In the genomic region with DNA sequence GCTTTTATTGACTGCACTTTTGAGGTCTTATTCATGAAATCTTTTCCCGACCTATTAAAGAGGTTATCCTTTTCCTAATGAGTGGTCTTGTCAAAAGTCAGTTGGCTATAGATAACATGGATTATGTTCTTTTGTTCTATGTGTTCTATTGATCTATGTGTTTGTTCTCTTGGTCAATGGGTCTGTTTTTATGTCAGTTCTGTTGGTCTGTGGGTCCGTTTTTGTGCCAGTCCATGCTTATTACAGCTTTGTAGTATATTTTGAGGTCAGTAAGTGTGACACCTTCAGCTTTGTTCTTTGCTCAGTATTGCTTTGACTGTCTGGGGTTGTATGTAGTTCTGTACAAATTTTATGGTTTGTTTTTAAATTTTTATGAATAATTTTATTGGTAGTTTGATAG, we compare ENCODE assay signal across 27 cellular contexts. TPM values are rescaled to one million over a fixed set of nuclear protein-coding genes. Genes with fewer than 3 reads are reported as not detected.
A peak's percentile ranks its signal among the peaks of the same experiment; 100 is the strongest.
DNase-seq lines count a peak whose midpoint lies in the region; ATAC-seq and TF ChIP-seq lines count a peak whose summit lies in the region.
"Had no signal": no experiment of that assay in that cellular context is flagged by ENCODE, and none has a peak within 500 bp of the region (broad histone marks: within the 10 kb centered on the region; RNA-seq: fewer than 3 reads in every experiment).

No MANE protein-coding gene starts in this region.

- H3K9ac ChIP-seq in SK-N-SH (no peak overlapping the region), SK-N-MC (ENCODE audit: insufficient read length) (no peak overlapping the region)

- TF ChIP-seq CTCF in SK-N-SH (IDR thresholded peaks at IDR 0.05) (no peak), 22Rv1 (IDR thresholded peaks at IDR 0.05) (no peak), upper lobe of right lung (IDR thresholded peaks at IDR 0.05) (no peak)

- WGBS in SK-N-SH (ENCODE audit: low lambda C conversion rate), result 95% methylated on average over 2 of the region's 2 CpGs

- H4K20me1 ChIP-seq in SK-N-SH (ENCODE audit: insufficient read depth), result peaks cover 92% of the 10 kb centered on the region

- intact Hi-C loops in upper lobe of right lung (cut with DNase I), result no loop called here

- no peaks in the 10 kb centered on the region; a peak in 2 of 4 replicates for H3K4me1 ChIP-seq in SK-N-SH (ENCODE audit: control insufficient read depth in 1 of 2, insufficient read depth in 2 of 2, low read depth in 1 of 2, low read length in 1 of 2)
- peaks cover 4% of the 10 kb centered on the region for H3K4me1 ChIP-seq in upper lobe of right lung

- no peak for TF ChIP-seq RAD21 in SK-N-SH (IDR thresholded peaks at IDR 0.05; ENCODE audit: low read length)

- H3K4me3 ChIP-seq in SK-N-SH (ENCODE audit: low read depth in 2 of 2, low read length in 1 of 2) (no peak overlapping the region), SK-N-MC (no peak overlapping the region), upper lobe of right lung (no peak overlapping the region)
- H3K4me3 ChIP-seq: esophagus squamous epithelium, gastrocnemius medialis, GM23338, lung, right atrium auricular region, stomach had no signal

- H3K27ac ChIP-seq in SK-N-SH (ENCODE audit: low read depth in 2 of 2, low read length in 1 of 2) (no peak overlapping the region), 22Rv1 (0 out of 2 replicates have a peak overlapping the region, but pooled peaks have one; percentile 13), SK-N-MC (0 out of 2 replicates have a peak overlapping the region, but pooled peaks have one; percentile 34), upper lobe of right lung (no peak overlapping the region)
- H3K27ac ChIP-seq: esophagus squamous epithelium, gastrocnemius medialis, right atrium auricular region, stomach had no signal

- POLR2A ChIA-PET in SK-N-SH (lab: Yijun Ruan, JAX), result no interaction called here

- no peak overlapping the region for H2AFZ ChIP-seq in SK-N-SH (ENCODE audit: low read depth)
- H2AFZ ChIP-seq: GM23338 had no signal

- H3K36me3 ChIP-seq in SK-N-SH (replicated peaks in 1 of 2; ENCODE audit: control insufficient read depth in 1 of 2, insufficient read depth in 2 of 2, low read length in 1 of 2) (peaks cover 53 to 91% of the 10 kb centered on the region in 2 experiments), SK-N-MC (ENCODE audit: insufficient read depth, low read length) (peaks cover 100% of the 10 kb centered on the region), upper lobe of right lung (peaks cover 52% of the 10 kb centered on the region)

- no peaks in the 10 kb centered on the region for H3K9me2 ChIP-seq in SK-N-SH

- H3K4me2 ChIP-seq in SK-N-SH, result 0 out of 2 replicates have a peak overlapping the region, but pooled peaks have one; percentile 5
- H3K4me2 ChIP-seq: GM23338 had no signal

- peaks cover 15% of the 10 kb centered on the region for H3F3A ChIP-seq in SK-N-SH (replicated peaks; ENCODE audit: insufficient read depth)

- no peaks in the 10 kb centered on the region for H3K9me3 ChIP-seq in SK-N-SH
- H3K9me3 ChIP-seq in SK-N-MC (ENCODE audit: low read depth, low read length), result peaks cover 2% of the 10 kb centered on the region; the same call in 1 of the 2 replicates
- no peaks in the 10 kb centered on the region for H3K9me3 ChIP-seq in upper lobe of right lung
- H3K9me3 ChIP-seq: esophagus squamous epithelium, gastrocnemius medialis, right atrium auricular region, stomach had no signal

- ATAC-seq in SK-N-SH treated with all-trans-retinoic acid at 6 μM for 48 hours (no peak), left lobe of liver (peak; percentile 45), upper lobe of right lung (no peak)
- ATAC-seq: gastrocnemius medialis, GM23338, Panc1, WTC11 had no signal

- DNase-seq in SK-N-SH, result no peak
- no peak for DNase-seq in SK-N-MC (ENCODE audit: low read depth, low spot score)
- DNase-seq in left lobe of liver (ENCODE audit: low spot score), result no peak
- no peak for DNase-seq in upper lobe of right lung
- no peak for DNase-seq in CD1c-positive myeloid dendritic cell (ENCODE audit: extremely low spot score)
- no peak for DNase-seq in HT-29 (ENCODE audit: low spot score)
- DNase-seq: 8988T; activated CD4-positive, alpha-beta memory T cell treated with anti-CD3 and anti-CD28 coated beads for 36 hours; activated naive CD8-positive, alpha-beta T cell treated with anti-CD3 and anti-CD28 coated beads, Interleukin-2, amount 10 ng/mL, durations not matched to agents 7 days and 5 days; activated T-cell treated with anti-CD3 and anti-CD28 coated beads, Interleukin-2, amount 50 U/mL, for 48 hours; effector CD4-positive, alpha-beta T cell; EL; esophagus squamous epithelium; gastrocnemius medialis; NCI-H1092; NCI-H2029 treated with DMSO at 0.1 percent for 48 hours; stimulated activated CD4-positive, alpha-beta T cell treated with anti-CD3 and anti-CD28 coated beads, Interleukin-12 subunit alpha, Interleukin-12 subunit beta, amount 100 ng/mL, for 4 hours; stimulated activated CD4-positive, alpha-beta T cell treated with anti-CD3 and anti-CD28 coated beads, Interleukin-4, amount 100 ng/mL, for 4 hours; stomach; trophoblast cell had no signal

- CTCF ChIA-PET in SK-N-SH (lab: Yijun Ruan, JAX), result no interaction called here

- H3K27me3 ChIP-seq in SK-N-SH (ENCODE audit: insufficient read depth) (no peaks in the 10 kb centered on the region), upper lobe of right lung (no peaks in the 10 kb centered on the region)
- H3K27me3 ChIP-seq: esophagus squamous epithelium, gastrocnemius medialis, right atrium auricular region, stomach had no signal

- H3K79me2 ChIP-seq in SK-N-SH (ENCODE audit: insufficient read depth), result peaks cover 100% of the 10 kb centered on the region

- no peak for TF ChIP-seq EP300 in SK-N-SH (IDR thresholded peaks at IDR 0.05; ENCODE audit: borderline replicate concordance in 1 of 2, low read depth in 1 of 2, low read length in 1 of 2)

TF ChIP-seq in SK-N-SH, 30 proteins besides CTCF, POLR2A, EP300 and RAD21:
- TF ChIP-seq, protein P1, sequence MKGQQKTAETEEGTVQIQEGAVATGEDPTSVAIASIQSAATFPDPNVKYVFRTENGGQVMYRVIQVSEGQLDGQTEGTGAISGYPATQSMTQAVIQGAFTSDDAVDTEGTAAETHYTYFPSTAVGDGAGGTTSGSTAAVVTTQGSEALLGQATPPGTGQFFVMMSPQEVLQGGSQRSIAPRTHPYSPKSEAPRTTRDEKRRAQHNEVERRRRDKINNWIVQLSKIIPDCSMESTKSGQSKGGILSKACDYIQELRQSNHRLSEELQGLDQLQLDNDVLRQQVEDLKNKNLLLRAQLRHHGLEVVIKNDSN (IDR thresholded peaks at IDR 0.05; ENCODE audit: borderline replicate concordance, low read depth), result no peak
- TF ChIP-seq RXRA (IDR thresholded peaks at IDR 0.05; ENCODE audit: borderline replicate concordance, low read depth) (no peak), FOXJ3 (CRISPR knock-in tag; IDR thresholded peaks at IDR 0.05) (no peak)

TF ChIP-seq in SK-N-SH treated with all-trans-retinoic acid at 6 μM for 48 hours, 23 proteins besides CTCF, POLR2A, EP300 and RAD21 (continues in another document):
- TF ChIP-seq ISL1 (CRISPR knock-in tag; IDR thresholded peaks at IDR 0.05), result no peak
- TF ChIP-seq ZFP30 (CRISPR knock-in tag; IDR thresholded peaks at IDR 0.05), result no peak
- TF ChIP-seq CSDC2 (CRISPR knock-in tag; IDR thresholded peaks at IDR 0.05), result no peak
- TF ChIP-seq RARB (CRISPR knock-in tag; IDR thresholded peaks at IDR 0.05), result no peak
- TF ChIP-seq, protein P2, sequence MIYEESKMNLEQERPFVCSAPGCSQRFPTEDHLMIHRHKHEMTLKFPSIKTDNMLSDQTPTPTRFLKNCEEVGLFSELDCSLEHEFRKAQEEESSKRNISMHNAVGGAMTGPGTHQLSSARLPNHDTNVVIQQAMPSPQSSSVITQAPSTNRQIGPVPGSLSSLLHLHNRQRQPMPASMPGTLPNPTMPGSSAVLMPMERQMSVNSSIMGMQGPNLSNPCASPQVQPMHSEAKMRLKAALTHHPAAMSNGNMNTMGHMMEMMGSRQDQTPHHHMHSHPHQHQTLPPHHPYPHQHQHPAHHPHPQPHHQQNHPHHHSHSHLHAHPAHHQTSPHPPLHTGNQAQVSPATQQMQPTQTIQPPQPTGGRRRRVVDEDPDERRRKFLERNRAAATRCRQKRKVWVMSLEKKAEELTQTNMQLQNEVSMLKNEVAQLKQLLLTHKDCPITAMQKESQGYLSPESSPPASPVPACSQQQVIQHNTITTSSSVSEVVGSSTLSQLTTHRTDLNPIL (CRISPR knock-in tag; IDR thresholded peaks at IDR 0.05; ENCODE audit: low read depth), result no peak
- TF ChIP-seq ZNF70 (CRISPR knock-in tag; IDR thresholded peaks at IDR 0.05), result no peak
- TF ChIP-seq ESRRG (CRISPR knock-in tag; IDR thresholded peaks at IDR 0.05), result no peak
- no peak for TF ChIP-seq TCF4 (CRISPR knock-in tag; IDR thresholded peaks at IDR 0.05; ENCODE audit: borderline replicate concordance)
- TF ChIP-seq OSR1 (CRISPR knock-in tag; IDR thresholded peaks at IDR 0.05), result no peak
- TF ChIP-seq PPARA (CRISPR knock-in tag; IDR thresholded peaks at IDR 0.05; ENCODE audit: borderline replicate concordance), result no peak
- TF ChIP-seq POU6F1 (CRISPR knock-in tag; IDR thresholded peaks at IDR 0.05; ENCODE audit: borderline replicate concordance, low read depth), result no peak
- TF ChIP-seq ZC3H10 (CRISPR knock-in tag; IDR thresholded peaks at IDR 0.05), result no peak
- no peak for TF ChIP-seq TOX (CRISPR knock-in tag; IDR thresholded peaks at IDR 0.05; ENCODE audit: borderline replicate concordance)
- no peak for TF ChIP-seq BACH2 (CRISPR knock-in tag; IDR thresholded peaks at IDR 0.05; ENCODE audit: borderline replicate concordance)

RNA-seq across cellular contexts. Expression of gene TFG, which starts 7.8 kb away (rescaled TPM):
- polyA plus RNA-seq in SK-N-SH (2012; rRNA removed), result 69.8 and 83.1 TPM in 2 replicates
- polyA plus RNA-seq in SK-N-SH (2012; cell fraction: cytosol; rRNA removed), result 123 and 129 TPM in 2 replicates
- 66.9 and 123 TPM in 2 replicates for polyA plus RNA-seq in SK-N-SH (2012; cell fraction: nucleus; rRNA removed)
- 50.2 TPM for total RNA-seq in left lobe of liver
- 59.6 TPM for total RNA-seq in upper lobe of right lung
- 60.9 and 68.2 TPM in 2 replicates for total RNA-seq in HT-29 (2014; rRNA removed; shearing (Covaris generic))

Comparison
In these comparisons a context has a peak if more than half of its experiments do, and no peak if none do; other contexts are left out.
1. H3K27ac ChIP-seq: peak in 22Rv1 (single experiment) and SK-N-MC (single experiment); none in SK-N-SH (0 of 2) and upper lobe of right lung (single experiment).